Comparison of ENCODE assay signal across 24 cellular contexts in the genomic region with DNA sequence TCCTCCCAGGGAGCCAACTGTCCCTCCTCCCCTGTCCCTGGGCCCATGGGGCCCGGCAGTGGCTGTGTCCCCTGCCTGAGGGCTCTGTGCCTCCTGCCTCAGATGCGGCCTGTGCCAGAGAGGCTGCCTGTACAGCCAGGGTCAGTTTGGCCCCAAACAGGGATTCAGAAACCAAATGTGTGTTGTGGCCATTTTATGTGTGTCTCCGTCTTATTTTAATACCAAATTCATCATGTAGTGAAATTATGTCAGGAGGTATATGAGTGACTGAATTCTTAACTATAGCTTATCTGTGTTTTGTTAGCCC.
"Had no signal": no experiment of that assay in that cellular context is flagged by ENCODE, and none has a peak within 500 bp of the region (broad histone marks: within the 10 kb centered on the region; RNA-seq: fewer than 3 reads in every experiment).

No MANE protein-coding gene starts in this region.

- H3K36me3 ChIP-seq: MG63, SJCRH30, WERI-Rb-1 had no signal

- H3K27me3 ChIP-seq: MG63, SJCRH30 had no signal

- H3K27ac ChIP-seq: SJCRH30, WERI-Rb-1 had no signal

- H3K4me1 ChIP-seq: SJCRH30 had no signal

- H3K4me3 ChIP-seq: MG63, SJCRH30 had no signal

- H3K4me3 Mint-ChIP-seq: activated CD4-positive, alpha-beta T cell treated with anti-CD3 and anti-CD28 coated beads for 36 hours; activated CD8-positive, alpha-beta T cell treated with anti-CD3 and anti-CD28 coated beads, Interleukin-2, amount 10 ng/mL, durations not matched to agents 7 days and 5 days had no signal

- H3K27me3 Mint-ChIP-seq: activated CD4-positive, alpha-beta T cell treated with anti-CD3 and anti-CD28 coated beads for 36 hours had no signal

- DNase-seq: activated CD4-positive, alpha-beta T cell treated with anti-CD3 and anti-CD28 coated beads for 36 hours; activated CD4-positive, alpha-beta T cell treated with anti-CD3 and anti-CD28 coated beads, Interleukin-2, amount 50 U/mL, for 4 hours; activated CD8-positive, alpha-beta memory T cell treated with anti-CD3 and anti-CD28 coated beads, Interleukin-2, amount 50 U/mL, for 48 hours; activated CD8-positive, alpha-beta T cell treated with anti-CD3 and anti-CD28 coated beads, Interleukin-2, amount 10 ng/mL, durations not matched to agents 7 days and 5 days; activated naive CD4-positive, alpha-beta T cell treated with anti-CD3 and anti-CD28 coated beads, Interleukin-2, amount 50 U/mL, for 16 hours; activated T-cell treated with anti-CD3 and anti-CD28 coated beads, Interleukin-2, amount 50 U/mL, for 1 hour; amniotic stem cell; MG63; MV-4-11; NCI-H1105; NCI-H1436; NCI-H1694 treated with DMSO at 0.1 percent for 48 hours; NCI-H2081; NCI-H510A treated with DMSO at 0.1 percent for 48 hours; NCI-H69; NK-92 treated with Interleukin-12 subunit alpha and Interleukin-12 subunit beta, amount 100 ng/mL, for 24 hours; OCI-M1; Right ventricle myocardium superior; RPMI8226; SJCRH30; SK-N-SH; T-helper 1 cell; WERI-Rb-1 had no signal

- H3K9ac ChIP-seq: SK-N-SH had no signal

- H3K4me1 Mint-ChIP-seq: activated CD4-positive, alpha-beta T cell treated with anti-CD3 and anti-CD28 coated beads for 36 hours had no signal

- H3K9me3 ChIP-seq: MG63, SJCRH30, SK-N-SH had no signal

- H3K27ac Mint-ChIP-seq: activated CD4-positive, alpha-beta T cell treated with anti-CD3 and anti-CD28 coated beads for 36 hours; activated CD8-positive, alpha-beta T cell treated with anti-CD3 and anti-CD28 coated beads, Interleukin-2, amount 10 ng/mL, durations not matched to agents 7 days and 5 days had no signal

- ATAC-seq: activated CD4-positive, alpha-beta T cell treated with anti-CD3 and anti-CD28 coated beads for 36 hours; activated CD8-positive, alpha-beta T cell treated with anti-CD3 and anti-CD28 coated beads, Interleukin-2, amount 10 ng/mL, durations not matched to agents 7 days and 5 days; Panc1 had no signal
